Comparison of ENCODE assay signal across 1 cellular context in genomic region chr14:21557084-21557901, GRCh38.
A peak's percentile ranks its signal among the peaks of the same experiment; 100 is the strongest.
TF ChIP-seq lines count a peak whose summit lies in the region.

No MANE protein-coding gene starts in this region.

TF ChIP-seq in HepG2, 621 proteins besides CTCF, POLR2A, EP300 and RAD21 (continued from another document and continues in another):
- no peak for TF ChIP-seq ZBTB4 (CRISPR knock-in tag; IDR thresholded peaks at IDR 0.05; ENCODE audit: borderline replicate concordance)
- no peak for TF ChIP-seq SALL2 (CRISPR knock-in tag; IDR thresholded peaks at IDR 0.05)
- TF ChIP-seq TCF7 (IDR thresholded peaks at IDR 0.05; ENCODE audit: low read depth), result peak; percentile 20; the same call in 1 of the 2 replicates
- TF ChIP-seq SATB2 (CRISPR knock-in tag; IDR thresholded peaks at IDR 0.05), result 0 out of 2 replicates have a peak, but pooled peaks have one; percentile 31
- TF ChIP-seq ZNF607 (CRISPR knock-in tag; IDR thresholded peaks at IDR 0.05; ENCODE audit: borderline replicate concordance), result no peak
- TF ChIP-seq BRCA1 (CRISPR knock-in tag; IDR thresholded peaks at IDR 0.05), result no peak
- no peak for TF ChIP-seq ELF4 (CRISPR knock-in tag; IDR thresholded peaks at IDR 0.05; ENCODE audit: borderline replicate concordance)
- peak; percentile 88 for TF ChIP-seq ASH2L (IDR thresholded peaks at IDR 0.05; ENCODE audit: insufficient read length, low read depth, low read length)
- TF ChIP-seq ZNF773 (CRISPR knock-in tag; IDR thresholded peaks at IDR 0.05; ENCODE audit: borderline replicate concordance), result no peak
- no peak for TF ChIP-seq ZNF672 (CRISPR knock-in tag; IDR thresholded peaks at IDR 0.05)
- TF ChIP-seq ZSCAN29 (CRISPR knock-in tag; conservative IDR thresholded peaks at IDR 0.05), result no peak
- TF ChIP-seq ZNF512B (CRISPR knock-in tag; IDR thresholded peaks at IDR 0.05; ENCODE audit: borderline replicate concordance), result peak; percentile 16; the same call in 1 of the 2 replicates
- TF ChIP-seq ZNF562 (CRISPR knock-in tag; IDR thresholded peaks at IDR 0.05; ENCODE audit: borderline replicate concordance), result no peak
- TF ChIP-seq ZNF737 (CRISPR knock-in tag; IDR thresholded peaks at IDR 0.05; ENCODE audit: borderline replicate concordance), result no peak
- TF ChIP-seq BHLHE40 (IDR thresholded peaks at IDR 0.05; ENCODE audit: low read length), result peak; percentile 45; the same call in 1 of the 2 replicates
- no peak for TF ChIP-seq ZNF713 (CRISPR knock-in tag; IDR thresholded peaks at IDR 0.05)
- no peak for TF ChIP-seq ZBTB38 (CRISPR knock-in tag; IDR thresholded peaks at IDR 0.05)
- no peak for TF ChIP-seq TIGD3 (CRISPR knock-in tag; IDR thresholded peaks at IDR 0.05; ENCODE audit: borderline replicate concordance)
- 0 out of 2 replicates have a peak, but pooled peaks have one; percentile 68 for TF ChIP-seq DNMT3B (CRISPR knock-in tag; conservative IDR thresholded peaks at IDR 0.05)
- TF ChIP-seq, protein P1, sequence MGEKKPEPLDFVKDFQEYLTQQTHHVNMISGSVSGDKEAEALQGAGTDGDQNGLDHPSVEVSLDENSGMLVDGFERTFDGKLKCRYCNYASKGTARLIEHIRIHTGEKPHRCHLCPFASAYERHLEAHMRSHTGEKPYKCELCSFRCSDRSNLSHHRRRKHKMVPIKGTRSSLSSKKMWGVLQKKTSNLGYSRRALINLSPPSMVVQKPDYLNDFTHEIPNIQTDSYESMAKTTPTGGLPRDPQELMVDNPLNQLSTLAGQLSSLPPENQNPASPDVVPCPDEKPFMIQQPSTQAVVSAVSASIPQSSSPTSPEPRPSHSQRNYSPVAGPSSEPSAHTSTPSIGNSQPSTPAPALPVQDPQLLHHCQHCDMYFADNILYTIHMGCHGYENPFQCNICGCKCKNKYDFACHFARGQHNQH (CRISPR knock-in tag; IDR thresholded peaks at IDR 0.05), result peak; percentile 65; the same call in 1 of the 2 replicates
- no peak for TF ChIP-seq ZBED4 (CRISPR knock-in tag; IDR thresholded peaks at IDR 0.05; ENCODE audit: borderline replicate concordance)
- TF ChIP-seq PHF8 (CRISPR knock-in tag; IDR thresholded peaks at IDR 0.05), result no peak
- TF ChIP-seq, protein P2, sequence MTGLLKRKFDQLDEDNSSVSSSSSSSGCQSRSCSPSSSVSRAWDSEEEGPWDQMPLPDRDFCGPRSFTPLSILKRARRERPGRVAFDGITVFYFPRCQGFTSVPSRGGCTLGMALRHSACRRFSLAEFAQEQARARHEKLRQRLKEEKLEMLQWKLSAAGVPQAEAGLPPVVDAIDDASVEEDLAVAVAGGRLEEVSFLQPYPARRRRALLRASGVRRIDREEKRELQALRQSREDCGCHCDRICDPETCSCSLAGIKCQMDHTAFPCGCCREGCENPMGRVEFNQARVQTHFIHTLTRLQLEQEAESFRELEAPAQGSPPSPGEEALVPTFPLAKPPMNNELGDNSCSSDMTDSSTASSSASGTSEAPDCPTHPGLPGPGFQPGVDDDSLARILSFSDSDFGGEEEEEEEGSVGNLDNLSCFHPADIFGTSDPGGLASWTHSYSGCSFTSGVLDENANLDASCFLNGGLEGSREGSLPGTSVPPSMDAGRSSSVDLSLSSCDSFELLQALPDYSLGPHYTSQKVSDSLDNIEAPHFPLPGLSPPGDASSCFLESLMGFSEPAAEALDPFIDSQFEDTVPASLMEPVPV (CRISPR knock-in tag; IDR thresholded peaks at IDR 0.05), result 0 out of 2 replicates have a peak, but pooled peaks have one; percentile 29
- no peak for TF ChIP-seq WIZ (CRISPR knock-in tag; IDR thresholded peaks at IDR 0.05)
- TF ChIP-seq ZNF576 (CRISPR knock-in tag; IDR thresholded peaks at IDR 0.05), result no peak
- peak in 1 of 2 experiments; percentile 95; a peak in 2 of 4 replicates for TF ChIP-seq NR2F1 (CRISPR knock-in tag; IDR thresholded peaks at IDR 0.05)
- TF ChIP-seq ZNF800 (CRISPR knock-in tag; IDR thresholded peaks at IDR 0.05), result 0 out of 2 replicates have a peak, but pooled peaks have one; percentile 19
- TF ChIP-seq KDM1A (CRISPR knock-in tag; IDR thresholded peaks at IDR 0.05), result no peak
- TF ChIP-seq KDM4B (CRISPR knock-in tag; IDR thresholded peaks at IDR 0.05), result no peak
- TF ChIP-seq MYC (CRISPR knock-in tag; IDR thresholded peaks at IDR 0.05; ENCODE audit: borderline replicate concordance), result no peak
- TF ChIP-seq NAIF1 (CRISPR knock-in tag; IDR thresholded peaks at IDR 0.05; ENCODE audit: borderline replicate concordance), result no peak
- peak; percentile 46; the same call in 1 of the 2 replicates for TF ChIP-seq ELF3 (CRISPR knock-in tag; IDR thresholded peaks at IDR 0.05)
- peak; percentile 31; the same call in 1 of the 2 replicates for TF ChIP-seq ZNF792 (CRISPR knock-in tag; IDR thresholded peaks at IDR 0.05)
- peak; percentile 79; the same call in 1 of the 2 replicates for TF ChIP-seq YEATS2 (CRISPR knock-in tag; IDR thresholded peaks at IDR 0.05; ENCODE audit: borderline replicate concordance)
- TF ChIP-seq FOXC1 (CRISPR knock-in tag; IDR thresholded peaks at IDR 0.05; ENCODE audit: borderline replicate concordance), result no peak; the same call in 1 of the 2 replicates
- peak; percentile 69; the same call in 1 of the 2 replicates for TF ChIP-seq ZGPAT (CRISPR knock-in tag; IDR thresholded peaks at IDR 0.05)
- TF ChIP-seq ATM (IDR thresholded peaks at IDR 0.05; ENCODE audit: borderline replicate concordance), result no peak
- TF ChIP-seq NONO (IDR thresholded peaks at IDR 0.05), result no peak
- no peak for TF ChIP-seq NONO (CRISPR knock-in tag; conservative IDR thresholded peaks at IDR 0.05)
- peak; percentile 64 for TF ChIP-seq HOMEZ (CRISPR knock-in tag; IDR thresholded peaks at IDR 0.05; ENCODE audit: low read depth)
- 0 out of 2 replicates have a peak, but pooled peaks have one; percentile 19 for TF ChIP-seq RNF2 (conservative IDR thresholded peaks at IDR 0.05; ENCODE audit: low read depth)
- TF ChIP-seq MED13 (CRISPR knock-in tag; IDR thresholded peaks at IDR 0.05), result peak; percentile 55; the same call in 1 of the 2 replicates
